1 cellular context compared by ENCODE assay signal in the genomic region with DNA sequence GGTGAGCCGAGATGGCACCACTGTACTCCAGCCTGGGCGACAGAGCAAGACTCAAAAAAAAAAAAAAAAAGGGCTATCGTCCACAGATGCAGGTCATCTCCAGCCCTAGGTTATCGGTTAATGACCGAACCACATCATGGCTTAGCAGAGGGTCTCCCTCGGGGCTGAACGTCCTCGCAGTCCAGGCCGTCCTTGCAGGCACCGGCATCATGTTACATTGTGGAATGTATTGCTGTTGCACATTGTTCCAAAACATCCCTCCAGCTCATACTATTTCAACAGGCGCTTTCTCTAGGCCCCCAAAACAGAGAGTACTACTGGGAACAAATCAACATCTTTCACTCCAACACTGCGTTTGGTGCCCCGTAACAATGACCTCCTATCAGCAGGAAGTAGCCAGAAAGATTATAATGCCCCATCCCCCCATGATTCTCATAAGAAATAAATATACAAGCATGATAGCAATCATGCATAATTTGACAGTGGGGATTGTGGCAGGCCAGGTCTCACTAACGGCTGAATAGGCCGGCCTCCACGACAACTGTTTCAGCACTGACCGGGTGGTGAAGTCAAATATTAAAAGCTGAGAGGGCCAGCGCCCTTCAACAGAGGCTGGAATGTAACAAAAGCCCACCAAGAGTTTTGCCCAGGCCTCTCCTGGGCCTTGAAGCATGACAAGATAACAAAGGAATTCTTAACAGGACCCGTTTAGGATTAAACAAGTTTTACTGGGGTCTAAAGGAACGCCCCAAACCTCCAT.
TF ChIP-seq lines count a peak whose summit lies in the region.

No MANE protein-coding gene starts in this region.

TF ChIP-seq in GM23338, 12 proteins besides CTCF, POLR2A, EP300 and RAD21 (continued from another document):
- TF ChIP-seq, protein P1, sequence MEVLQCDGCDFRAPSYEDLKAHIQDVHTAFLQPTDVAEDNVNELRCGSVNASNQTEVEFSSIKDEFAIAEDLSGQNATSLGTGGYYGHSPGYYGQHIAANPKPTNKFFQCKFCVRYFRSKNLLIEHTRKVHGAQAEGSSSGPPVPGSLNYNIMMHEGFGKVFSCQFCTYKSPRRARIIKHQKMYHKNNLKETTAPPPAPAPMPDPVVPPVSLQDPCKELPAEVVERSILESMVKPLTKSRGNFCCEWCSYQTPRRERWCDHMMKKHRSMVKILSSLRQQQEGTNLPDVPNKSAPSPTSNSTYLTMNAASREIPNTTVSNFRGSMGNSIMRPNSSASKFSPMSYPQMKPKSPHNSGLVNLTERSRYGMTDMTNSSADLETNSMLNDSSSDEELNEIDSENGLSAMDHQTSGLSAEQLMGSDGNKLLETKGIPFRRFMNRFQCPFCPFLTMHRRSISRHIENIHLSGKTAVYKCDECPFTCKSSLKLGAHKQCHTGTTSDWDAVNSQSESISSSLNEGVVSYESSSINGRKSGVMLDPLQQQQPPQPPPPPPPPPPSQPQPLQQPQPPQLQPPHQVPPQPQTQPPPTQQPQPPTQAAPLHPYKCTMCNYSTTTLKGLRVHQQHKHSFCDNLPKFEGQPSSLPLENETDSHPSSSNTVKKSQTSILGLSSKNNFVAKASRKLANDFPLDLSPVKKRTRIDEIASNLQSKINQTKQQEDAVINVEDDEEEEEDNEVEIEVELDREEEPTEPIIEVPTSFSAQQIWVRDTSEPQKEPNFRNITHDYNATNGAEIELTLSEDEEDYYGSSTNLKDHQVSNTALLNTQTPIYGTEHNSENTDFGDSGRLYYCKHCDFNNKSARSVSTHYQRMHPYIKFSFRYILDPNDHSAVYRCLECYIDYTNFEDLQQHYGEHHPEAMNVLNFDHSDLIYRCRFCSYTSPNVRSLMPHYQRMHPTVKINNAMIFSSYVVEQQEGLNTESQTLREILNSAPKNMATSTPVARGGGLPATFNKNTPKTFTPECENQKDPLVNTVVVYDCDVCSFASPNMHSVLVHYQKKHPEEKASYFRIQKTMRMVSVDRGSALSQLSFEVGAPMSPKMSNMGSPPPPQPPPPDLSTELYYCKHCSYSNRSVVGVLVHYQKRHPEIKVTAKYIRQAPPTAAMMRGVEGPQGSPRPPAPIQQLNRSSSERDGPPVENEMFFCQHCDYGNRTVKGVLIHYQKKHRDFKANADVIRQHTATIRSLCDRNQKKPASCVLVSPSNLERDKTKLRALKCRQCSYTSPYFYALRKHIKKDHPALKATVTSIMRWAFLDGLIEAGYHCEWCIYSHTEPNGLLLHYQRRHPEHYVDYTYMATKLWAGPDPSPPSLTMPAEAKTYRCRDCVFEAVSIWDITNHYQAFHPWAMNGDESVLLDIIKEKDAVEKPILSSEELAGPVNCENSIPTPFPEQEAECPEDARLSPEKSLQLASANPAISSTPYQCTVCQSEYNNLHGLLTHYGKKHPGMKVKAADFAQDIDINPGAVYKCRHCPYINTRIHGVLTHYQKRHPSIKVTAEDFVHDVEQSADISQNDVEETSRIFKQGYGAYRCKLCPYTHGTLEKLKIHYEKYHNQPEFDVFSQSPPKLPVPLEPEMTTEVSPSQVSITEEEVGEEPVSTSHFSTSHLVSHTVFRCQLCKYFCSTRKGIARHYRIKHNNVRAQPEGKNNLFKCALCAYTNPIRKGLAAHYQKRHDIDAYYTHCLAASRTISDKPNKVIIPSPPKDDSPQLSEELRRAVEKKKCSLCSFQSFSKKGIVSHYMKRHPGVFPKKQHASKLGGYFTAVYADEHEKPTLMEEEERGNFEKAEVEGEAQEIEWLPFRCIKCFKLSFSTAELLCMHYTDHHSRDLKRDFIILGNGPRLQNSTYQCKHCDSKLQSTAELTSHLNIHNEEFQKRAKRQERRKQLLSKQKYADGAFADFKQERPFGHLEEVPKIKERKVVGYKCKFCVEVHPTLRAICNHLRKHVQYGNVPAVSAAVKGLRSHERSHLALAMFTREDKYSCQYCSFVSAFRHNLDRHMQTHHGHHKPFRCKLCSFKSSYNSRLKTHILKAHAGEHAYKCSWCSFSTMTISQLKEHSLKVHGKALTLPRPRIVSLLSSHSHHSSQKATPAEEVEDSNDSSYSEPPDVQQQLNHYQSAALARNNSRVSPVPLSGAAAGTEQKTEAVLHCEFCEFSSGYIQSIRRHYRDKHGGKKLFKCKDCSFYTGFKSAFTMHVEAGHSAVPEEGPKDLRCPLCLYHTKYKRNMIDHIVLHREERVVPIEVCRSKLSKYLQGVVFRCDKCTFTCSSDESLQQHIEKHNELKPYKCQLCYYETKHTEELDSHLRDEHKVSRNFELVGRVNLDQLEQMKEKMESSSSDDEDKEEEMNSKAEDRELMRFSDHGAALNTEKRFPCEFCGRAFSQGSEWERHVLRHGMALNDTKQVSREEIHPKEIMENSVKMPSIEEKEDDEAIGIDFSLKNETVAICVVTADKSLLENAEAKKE (CRISPR knock-in tag; IDR thresholded peaks at IDR 0.05), result no peak
- TF ChIP-seq POLR2AphosphoS5 (IDR thresholded peaks at IDR 0.05; ENCODE audit: low read depth) (no peak), ZNF331 (CRISPR knock-in tag; IDR thresholded peaks at IDR 0.05; ENCODE audit: low read depth) (no peak), EZH2phosphoT487 (IDR thresholded peaks at IDR 0.05; ENCODE audit: unreplicated experiment) (no peak), ZNF114 (CRISPR knock-in tag; IDR thresholded peaks at IDR 0.05) (no peak), EZH2 (IDR thresholded peaks at IDR 0.05; ENCODE audit: low read depth, unreplicated experiment) (no peak)
- TF ChIP-seq, protein P2, sequence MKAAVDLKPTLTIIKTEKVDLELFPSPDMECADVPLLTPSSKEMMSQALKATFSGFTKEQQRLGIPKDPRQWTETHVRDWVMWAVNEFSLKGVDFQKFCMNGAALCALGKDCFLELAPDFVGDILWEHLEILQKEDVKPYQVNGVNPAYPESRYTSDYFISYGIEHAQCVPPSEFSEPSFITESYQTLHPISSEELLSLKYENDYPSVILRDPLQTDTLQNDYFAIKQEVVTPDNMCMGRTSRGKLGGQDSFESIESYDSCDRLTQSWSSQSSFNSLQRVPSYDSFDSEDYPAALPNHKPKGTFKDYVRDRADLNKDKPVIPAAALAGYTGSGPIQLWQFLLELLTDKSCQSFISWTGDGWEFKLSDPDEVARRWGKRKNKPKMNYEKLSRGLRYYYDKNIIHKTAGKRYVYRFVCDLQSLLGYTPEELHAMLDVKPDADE (IDR thresholded peaks at IDR 0.05), result no peak
- TF ChIP-seq, protein P3, sequence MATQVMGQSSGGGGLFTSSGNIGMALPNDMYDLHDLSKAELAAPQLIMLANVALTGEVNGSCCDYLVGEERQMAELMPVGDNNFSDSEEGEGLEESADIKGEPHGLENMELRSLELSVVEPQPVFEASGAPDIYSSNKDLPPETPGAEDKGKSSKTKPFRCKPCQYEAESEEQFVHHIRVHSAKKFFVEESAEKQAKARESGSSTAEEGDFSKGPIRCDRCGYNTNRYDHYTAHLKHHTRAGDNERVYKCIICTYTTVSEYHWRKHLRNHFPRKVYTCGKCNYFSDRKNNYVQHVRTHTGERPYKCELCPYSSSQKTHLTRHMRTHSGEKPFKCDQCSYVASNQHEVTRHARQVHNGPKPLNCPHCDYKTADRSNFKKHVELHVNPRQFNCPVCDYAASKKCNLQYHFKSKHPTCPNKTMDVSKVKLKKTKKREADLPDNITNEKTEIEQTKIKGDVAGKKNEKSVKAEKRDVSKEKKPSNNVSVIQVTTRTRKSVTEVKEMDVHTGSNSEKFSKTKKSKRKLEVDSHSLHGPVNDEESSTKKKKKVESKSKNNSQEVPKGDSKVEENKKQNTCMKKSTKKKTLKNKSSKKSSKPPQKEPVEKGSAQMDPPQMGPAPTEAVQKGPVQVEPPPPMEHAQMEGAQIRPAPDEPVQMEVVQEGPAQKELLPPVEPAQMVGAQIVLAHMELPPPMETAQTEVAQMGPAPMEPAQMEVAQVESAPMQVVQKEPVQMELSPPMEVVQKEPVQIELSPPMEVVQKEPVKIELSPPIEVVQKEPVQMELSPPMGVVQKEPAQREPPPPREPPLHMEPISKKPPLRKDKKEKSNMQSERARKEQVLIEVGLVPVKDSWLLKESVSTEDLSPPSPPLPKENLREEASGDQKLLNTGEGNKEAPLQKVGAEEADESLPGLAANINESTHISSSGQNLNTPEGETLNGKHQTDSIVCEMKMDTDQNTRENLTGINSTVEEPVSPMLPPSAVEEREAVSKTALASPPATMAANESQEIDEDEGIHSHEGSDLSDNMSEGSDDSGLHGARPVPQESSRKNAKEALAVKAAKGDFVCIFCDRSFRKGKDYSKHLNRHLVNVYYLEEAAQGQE (IDR thresholded peaks at IDR 0.05; ENCODE audit: unreplicated experiment), result no peak
